33 cellular contexts compared by ENCODE assay signal in genomic region chr7:154709840-154710520, GRCh38.
"Had no signal": no experiment of that assay in that cellular context is flagged by ENCODE, and none has a peak within 500 bp of the region (broad histone marks: within the 10 kb centered on the region; RNA-seq: fewer than 3 reads in every experiment).

No MANE protein-coding gene starts in this region.

- H3K4me3 ChIP-seq: cardiac muscle cell, Peyer's patch, SJSA1 had no signal

- H3K36me3 Mint-ChIP-seq: activated CD8-positive, alpha-beta memory T cell treated with anti-CD3 and anti-CD28 coated beads, Interleukin-2, amount 10 ng/mL, durations not matched to agents 7 days and 5 days; activated naive CD4-positive, alpha-beta T cell treated with anti-CD3 and anti-CD28 coated beads, Interleukin-2, amount 10 ng/mL, durations not matched to agents 7 days and 5 days; activated naive CD8-positive, alpha-beta T cell; T-cell had no signal

- H3K4me3 Mint-ChIP-seq: activated CD4-positive, alpha-beta memory T cell treated with anti-CD3 and anti-CD28 coated beads, Interleukin-2, amount 10 ng/mL, durations not matched to agents 7 days and 5 days; activated CD8-positive, alpha-beta memory T cell treated with anti-CD3 and anti-CD28 coated beads, Interleukin-2, amount 10 ng/mL, durations not matched to agents 7 days and 5 days; activated naive CD4-positive, alpha-beta T cell treated with anti-CD3 and anti-CD28 coated beads, Interleukin-2, amount 10 ng/mL, durations not matched to agents 7 days and 5 days; activated naive CD8-positive, alpha-beta T cell; activated naive CD8-positive, alpha-beta T cell treated with anti-CD3 and anti-CD28 coated beads, Interleukin-2, amount 50 U/mL, for 24 hours; central memory CD8-positive, alpha-beta T cell; T-cell had no signal

- H3K36me3 ChIP-seq: cardiac muscle cell, Peyer's patch, SJSA1, WERI-Rb-1 had no signal

- H3K27ac ChIP-seq: cardiac muscle cell, Peyer's patch, SJSA1, WERI-Rb-1 had no signal

- H3K27me3 ChIP-seq: cardiac muscle cell, Peyer's patch, SJSA1 had no signal

- H3K4me1 Mint-ChIP-seq: activated CD4-positive, alpha-beta memory T cell treated with anti-CD3 and anti-CD28 coated beads, Interleukin-2, amount 10 ng/mL, durations not matched to agents 7 days and 5 days; activated CD8-positive, alpha-beta memory T cell treated with anti-CD3 and anti-CD28 coated beads, Interleukin-2, amount 10 ng/mL, durations not matched to agents 7 days and 5 days; activated naive CD4-positive, alpha-beta T cell treated with anti-CD3 and anti-CD28 coated beads, Interleukin-2, amount 10 ng/mL, durations not matched to agents 7 days and 5 days; activated naive CD8-positive, alpha-beta T cell treated with anti-CD3 and anti-CD28 coated beads, Interleukin-2, amount 50 U/mL, for 24 hours; central memory CD8-positive, alpha-beta T cell; T-cell had no signal

- H3K4me1 ChIP-seq: Peyer's patch, SJSA1 had no signal

- DNase-seq: activated CD4-positive, alpha-beta memory T cell treated with anti-CD3 and anti-CD28 coated beads, Interleukin-2, amount 10 ng/mL, durations not matched to agents 7 days and 5 days; activated CD4-positive, alpha-beta T cell treated with anti-CD3 and anti-CD28 coated beads for 1 hour; activated CD4-positive, alpha-beta T cell treated with anti-CD3 and anti-CD28 coated beads for 48 hours; activated CD4-positive, CD25-positive, alpha-beta regulatory T cell; activated CD8-positive, alpha-beta memory T cell treated with anti-CD3 and anti-CD28 coated beads for 24 hours; activated CD8-positive, alpha-beta memory T cell treated with anti-CD3 and anti-CD28 coated beads, Interleukin-2, amount 10 ng/mL, durations not matched to agents 7 days and 5 days; activated CD8-positive, alpha-beta memory T cell treated with anti-CD3 and anti-CD28 coated beads, Interleukin-2, amount 50 U/mL, for 48 hours; activated effector memory CD4-positive, alpha-beta T cell treated with Interleukin-2 at 50 U/mL for 16 hours; activated naive CD4-positive, alpha-beta T cell treated with anti-CD3 and anti-CD28 coated beads, Interleukin-2, amount 10 ng/mL, durations not matched to agents 7 days and 5 days; activated naive CD8-positive, alpha-beta T cell treated with anti-CD3 and anti-CD28 coated beads, Interleukin-2, amount 50 U/mL, for 24 hours; activated T-cell treated with anti-CD3 and anti-CD28 coated beads, Interleukin-2, amount 50 U/mL, for 48 hours; anterior cingulate cortex; Karpas-422; KBM-7; NCI-H1105; NCI-H1417 treated with DMSO at 0.1 percent for 48 hours; NCI-H1694 treated with DMSO at 0.1 percent for 48 hours; NCI-H2029; NCI-H345; NCI-H524 treated with DMSO at 0.1 percent for 48 hours; PC-3; Peyer's patch; RPMI8226; SHP77 treated with DMSO at 0.1 percent for 48 hours; T-cell; T-helper 2 cell; T-helper 9 cell; WERI-Rb-1 had no signal

- H3K27ac Mint-ChIP-seq: activated CD4-positive, alpha-beta memory T cell treated with anti-CD3 and anti-CD28 coated beads, Interleukin-2, amount 10 ng/mL, durations not matched to agents 7 days and 5 days; activated CD8-positive, alpha-beta memory T cell treated with anti-CD3 and anti-CD28 coated beads, Interleukin-2, amount 10 ng/mL, durations not matched to agents 7 days and 5 days; activated naive CD4-positive, alpha-beta T cell treated with anti-CD3 and anti-CD28 coated beads, Interleukin-2, amount 10 ng/mL, durations not matched to agents 7 days and 5 days; activated naive CD8-positive, alpha-beta T cell; activated naive CD8-positive, alpha-beta T cell treated with anti-CD3 and anti-CD28 coated beads, Interleukin-2, amount 50 U/mL, for 24 hours; T-cell had no signal

- ATAC-seq: activated CD8-positive, alpha-beta memory T cell treated with anti-CD3 and anti-CD28 coated beads, Interleukin-2, amount 10 ng/mL, durations not matched to agents 7 days and 5 days; activated naive CD8-positive, alpha-beta T cell treated with anti-CD3 and anti-CD28 coated beads, Interleukin-2, amount 50 U/mL, for 24 hours; PC-3; SK-N-SH treated with all-trans-retinoic acid at 6 μM for 48 hours; T-cell had no signal

- H3K27me3 Mint-ChIP-seq: activated CD4-positive, alpha-beta memory T cell treated with anti-CD3 and anti-CD28 coated beads, Interleukin-2, amount 10 ng/mL, durations not matched to agents 7 days and 5 days; activated CD8-positive, alpha-beta memory T cell treated with anti-CD3 and anti-CD28 coated beads, Interleukin-2, amount 10 ng/mL, durations not matched to agents 7 days and 5 days; activated naive CD4-positive, alpha-beta T cell treated with anti-CD3 and anti-CD28 coated beads, Interleukin-2, amount 10 ng/mL, durations not matched to agents 7 days and 5 days; activated naive CD8-positive, alpha-beta T cell treated with anti-CD3 and anti-CD28 coated beads, Interleukin-2, amount 50 U/mL, for 24 hours; central memory CD8-positive, alpha-beta T cell; T-cell had no signal
